In the genomic region with DNA sequence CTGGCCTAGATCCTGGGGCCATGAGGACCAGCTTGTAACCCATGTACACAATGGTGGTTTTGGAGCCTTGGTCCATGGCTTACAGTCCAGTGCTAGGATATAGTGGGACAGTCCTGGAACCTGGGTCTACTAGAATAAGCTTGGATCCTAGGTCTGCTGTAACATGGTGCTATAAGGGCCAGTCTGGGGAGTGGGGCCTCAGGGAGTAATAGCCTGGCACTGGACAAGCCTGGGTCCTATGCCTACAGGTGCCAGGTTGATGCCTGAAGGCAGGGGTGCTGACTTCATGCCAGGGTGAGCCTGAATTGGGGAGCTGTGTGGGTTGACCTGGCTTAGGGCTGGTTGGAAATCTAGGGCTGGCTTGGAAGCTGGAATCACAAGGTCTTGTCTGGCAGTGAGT, we compare ENCODE assay signal across 27 cellular contexts.
"Had no signal": no experiment of that assay in that cellular context is flagged by ENCODE, and none has a peak within 500 bp of the region (broad histone marks: within the 10 kb centered on the region; RNA-seq: fewer than 3 reads in every experiment).

No MANE protein-coding gene starts in this region.

- ATAC-seq: stimulated activated effector memory CD8-positive, alpha-beta T cell treated with anti-CD3 and anti-CD28 coated beads, Interleukin-12 subunit alpha, Interleukin-12 subunit beta, amount 100 ng/mL, for 72 hours; stimulated activated memory B cell treated with anti-CD40 and anti-IgM and Interleukin-4, amounts not matched to agents 10 μg/mL and 1 μg/mL and 100 μg/mL, for 72 hours; stimulated activated naive B cell treated with anti-CD40 and anti-IgM and Interleukin-4, amounts not matched to agents 10 μg/mL and 1 μg/mL and 100 μg/mL, for 72 hours; stimulated activated naive CD8-positive, alpha-beta T cell treated with anti-CD3 and anti-CD28 coated beads, Interleukin-15, amount 100 ng/mL, for 72 hours; stimulated activated naive CD8-positive, alpha-beta T cell treated with anti-CD3 and anti-CD28 coated beads, Interleukin-15, Interleukin-2, amounts not matched to agents 100 U/mL and 50 U/mL, for 24 hours had no signal

- H3K36me3 ChIP-seq: stomach, suprapubic skin, thoracic aorta, thyroid gland, tibial artery, tibial nerve, transverse colon, upper lobe of left lung, uterus, vagina had no signal

- H3K9me3 ChIP-seq: suprapubic skin, testis, thoracic aorta, thyroid gland, tibial artery, uterus, vagina had no signal

- H3K4me1 ChIP-seq: stomach, suprapubic skin, testis, thyroid gland, tibial artery, tibial nerve, transverse colon, upper lobe of left lung, uterus, vagina had no signal

- H3K27ac Mint-ChIP-seq: stimulated activated effector memory CD8-positive, alpha-beta T cell treated with anti-CD3 and anti-CD28 coated beads, Interleukin-12 subunit alpha, Interleukin-12 subunit beta, amount 100 ng/mL, for 72 hours; stimulated activated memory B cell treated with anti-CD40 and anti-IgM and Interleukin-4, amounts not matched to agents 10 μg/mL and 1 μg/mL and 100 μg/mL, for 72 hours; stimulated activated naive B cell treated with anti-CD40 and anti-IgM and Interleukin-4, amounts not matched to agents 10 μg/mL and 1 μg/mL and 100 μg/mL, for 72 hours; stimulated activated naive CD8-positive, alpha-beta T cell treated with anti-CD3 and anti-CD28 coated beads, Interleukin-15, amount 100 ng/mL, for 72 hours; stimulated activated naive CD8-positive, alpha-beta T cell treated with anti-CD3 and anti-CD28 coated beads, Interleukin-15, Interleukin-2, amounts not matched to agents 100 ng/mL and 50 ng/mL, for 24 hours; type B pancreatic cell had no signal

- H3K27ac ChIP-seq: stomach, suprapubic skin, testis, thoracic aorta, thyroid gland, tibial artery, tibial nerve, transverse colon, upper lobe of left lung, uterus, vagina had no signal

- H3K4me1 Mint-ChIP-seq: stimulated activated effector memory CD8-positive, alpha-beta T cell treated with anti-CD3 and anti-CD28 coated beads, Interleukin-12 subunit alpha, Interleukin-12 subunit beta, amount 100 ng/mL, for 72 hours; stimulated activated memory B cell treated with anti-CD40 and anti-IgM and Interleukin-4, amounts not matched to agents 10 μg/mL and 1 μg/mL and 100 μg/mL, for 72 hours; stimulated activated naive B cell treated with anti-CD40 and anti-IgM and Interleukin-4, amounts not matched to agents 10 μg/mL and 1 μg/mL and 100 μg/mL, for 72 hours; stimulated activated naive CD8-positive, alpha-beta T cell treated with anti-CD3 and anti-CD28 coated beads, Interleukin-15, amount 100 ng/mL, for 72 hours had no signal

- H3K27me3 ChIP-seq: stomach, suprapubic skin, testis, thyroid gland, tibial artery, tibial nerve, transverse colon, upper lobe of left lung, uterus, vagina had no signal

- H3K9me3 Mint-ChIP-seq: type B pancreatic cell had no signal

- DNase-seq: stimulated activated CD4-positive, alpha-beta T cell treated with anti-CD3 and anti-CD28 coated beads, Interleukin-2, amount 100 ng/mL, for 48 hours; stimulated activated CD4-positive, alpha-beta T cell treated with anti-CD3 and anti-CD28 coated beads, Interleukin-4, amount 100 ng/mL, for 1 hour; stimulated activated CD4-positive, alpha-beta T cell treated with anti-CD3 and anti-CD28 coated beads, Interleukin-4, amount 100 ng/mL, for 24 hours; stimulated activated CD4-positive, alpha-beta T cell treated with anti-CD3 and anti-CD28 coated beads, Interleukin-4, amount 100 ng/mL, for 4 hours; stimulated activated CD8-positive, alpha-beta memory T cell treated with anti-CD3 and anti-CD28 coated beads, Interleukin-4, amount 100 ng/mL, for 48 hours; stimulated activated naive B cell treated with anti-CD40 and anti-IgM and Interleukin-4, amounts not matched to agents 10 μg/mL and 1 μg/mL and 100 μg/mL, for 72 hours; stimulated activated naive CD4-positive, alpha-beta T cell; stimulated activated naive CD4-positive, alpha-beta T cell treated with Interleukin-2 at 50 U/mL for 16 hours; stimulated activated naive CD8-positive, alpha-beta T cell treated with anti-CD3 and anti-CD28 coated beads, Interleukin-15, amount 100 ng/mL, for 72 hours; stimulated activated naive CD8-positive, alpha-beta T cell treated with anti-CD3 and anti-CD28 coated beads, Interleukin-15, Interleukin-2, amounts not matched to agents 100 U/mL and 50 U/mL, for 24 hours; stomach; substantia nigra; testis; thyroid gland; tibial artery; transverse colon; trophoblast cell; upper lobe of left lung; uterus had no signal

- H3K4me3 ChIP-seq: stomach, suprapubic skin, testis, thoracic aorta, thyroid gland, tibial artery, tibial nerve, transverse colon, upper lobe of left lung, uterus, vagina had no signal

- H3K36me3 Mint-ChIP-seq: stimulated activated effector memory CD8-positive, alpha-beta T cell treated with anti-CD3 and anti-CD28 coated beads, Interleukin-12 subunit alpha, Interleukin-12 subunit beta, amount 100 ng/mL, for 72 hours; stimulated activated memory B cell treated with anti-CD40 and anti-IgM and Interleukin-4, amounts not matched to agents 10 μg/mL and 1 μg/mL and 100 μg/mL, for 72 hours; stimulated activated naive B cell treated with anti-CD40 and anti-IgM and Interleukin-4, amounts not matched to agents 10 μg/mL and 1 μg/mL and 100 μg/mL, for 72 hours; type B pancreatic cell had no signal

- H3K4me3 Mint-ChIP-seq: stimulated activated effector memory CD8-positive, alpha-beta T cell treated with anti-CD3 and anti-CD28 coated beads, Interleukin-12 subunit alpha, Interleukin-12 subunit beta, amount 100 ng/mL, for 72 hours; stimulated activated memory B cell treated with anti-CD40 and anti-IgM and Interleukin-4, amounts not matched to agents 10 μg/mL and 1 μg/mL and 100 μg/mL, for 72 hours; stimulated activated naive B cell treated with anti-CD40 and anti-IgM and Interleukin-4, amounts not matched to agents 10 μg/mL and 1 μg/mL and 100 μg/mL, for 72 hours; stimulated activated naive CD8-positive, alpha-beta T cell treated with anti-CD3 and anti-CD28 coated beads, Interleukin-15, amount 100 ng/mL, for 72 hours; stimulated activated naive CD8-positive, alpha-beta T cell treated with anti-CD3 and anti-CD28 coated beads, Interleukin-15, Interleukin-2, amounts not matched to agents 100 ng/mL and 50 ng/mL, for 24 hours; type B pancreatic cell had no signal

- H3K27me3 Mint-ChIP-seq: stimulated activated memory B cell treated with anti-CD40 and anti-IgM and Interleukin-4, amounts not matched to agents 10 μg/mL and 1 μg/mL and 100 μg/mL, for 72 hours; stimulated activated naive B cell treated with anti-CD40 and anti-IgM and Interleukin-4, amounts not matched to agents 10 μg/mL and 1 μg/mL and 100 μg/mL, for 72 hours; stimulated activated naive CD8-positive, alpha-beta T cell treated with anti-CD3 and anti-CD28 coated beads, Interleukin-15, amount 100 ng/mL, for 72 hours; stimulated activated naive CD8-positive, alpha-beta T cell treated with anti-CD3 and anti-CD28 coated beads, Interleukin-15, Interleukin-2, amounts not matched to agents 100 ng/mL and 50 ng/mL, for 24 hours; type B pancreatic cell had no signal
